In the genomic region with DNA sequence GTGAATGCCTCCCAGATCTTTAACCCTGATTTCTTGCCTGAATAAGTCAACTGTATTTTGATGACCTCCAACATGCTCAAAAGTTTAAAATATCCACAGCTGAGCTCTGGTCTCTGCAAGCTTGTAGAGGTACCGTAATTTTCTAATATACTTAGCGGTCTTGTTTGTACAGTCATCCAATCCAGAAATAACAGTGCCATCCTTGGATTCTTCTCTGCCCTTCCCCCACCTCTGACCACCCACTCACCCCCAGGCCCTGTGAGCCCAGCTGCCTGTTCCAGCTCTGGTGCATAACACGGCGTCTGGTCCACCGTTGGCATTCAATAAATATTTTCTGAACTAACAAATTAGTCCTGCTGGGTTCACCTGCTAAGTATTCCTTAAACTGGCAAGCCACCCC, we compare ENCODE assay signal across 18 cellular contexts.
DNase-seq lines count a peak whose midpoint lies in the region; TF ChIP-seq lines count a peak whose summit lies in the region.
"Had no signal": no experiment of that assay in that cellular context is flagged by ENCODE, and none has a peak within 500 bp of the region (broad histone marks: within the 10 kb centered on the region; RNA-seq: fewer than 3 reads in every experiment).

No MANE protein-coding gene starts in this region.

- no peaks in the 10 kb centered on the region for H3K4me1 ChIP-seq in osteoblast (ENCODE audit: insufficient read depth, low read length)
- H3K4me1 ChIP-seq: A549 had no signal

- no peak overlapping the region for H3K4me3 Mint-ChIP-seq in activated CD4-positive, alpha-beta T cell treated with anti-CD3 and anti-CD28 coated beads, Interleukin-2, amount 10 ng/mL, durations not matched to agents 24 days and 14 days
- H3K4me3 Mint-ChIP-seq: CD8-positive, alpha-beta memory T cell; H9 had no signal

- H3K27ac Mint-ChIP-seq in activated CD4-positive, alpha-beta T cell treated with anti-CD3 and anti-CD28 coated beads, Interleukin-2, amount 10 ng/mL, durations not matched to agents 24 days and 14 days = no peak overlapping the region
- H3K27ac Mint-ChIP-seq: CD4-positive, CD25-positive, alpha-beta regulatory T cell; H9 had no signal

- H2AFZ ChIP-seq in osteoblast (ENCODE audit: low read length) = no peak overlapping the region

- no peak for TF ChIP-seq CTCF in osteoblast (IDR thresholded peaks at IDR 0.05; ENCODE audit: extremely low read depth, low read depth, low read length)

- H4K20me1 ChIP-seq in osteoblast (ENCODE audit: insufficient read depth, low read length) = no peaks in the 10 kb centered on the region

- no peaks in the 10 kb centered on the region for H3K79me2 ChIP-seq in osteoblast (ENCODE audit: insufficient read depth, low read length)

- no peaks in the 10 kb centered on the region for H3K27me3 Mint-ChIP-seq in activated CD4-positive, alpha-beta T cell treated with anti-CD3 and anti-CD28 coated beads, Interleukin-2, amount 10 ng/mL, durations not matched to agents 24 days and 14 days
- H3K27me3 Mint-ChIP-seq: CD8-positive, alpha-beta memory T cell had no signal

- no peak overlapping the region for H3K27ac ChIP-seq in osteoblast (ENCODE audit: low read depth, low read length)
- H3K27ac ChIP-seq: 22Rv1, A549 had no signal

- H3K36me3 ChIP-seq in osteoblast (ENCODE audit: insufficient read depth, low read length) = no peaks in the 10 kb centered on the region

- H3K9me3 Mint-ChIP-seq in activated CD4-positive, alpha-beta T cell treated with anti-CD3 and anti-CD28 coated beads, Interleukin-2, amount 10 ng/mL, durations not matched to agents 24 days and 14 days = no peaks in the 10 kb centered on the region
- H3K9me3 Mint-ChIP-seq: CD8-positive, alpha-beta memory T cell; H9 had no signal

- H3K4me3 ChIP-seq in osteoblast (ENCODE audit: insufficient read depth, low read length) = no peak overlapping the region
- H3K4me3 ChIP-seq: A549 had no signal

- H3K4me1 Mint-ChIP-seq in activated CD4-positive, alpha-beta T cell treated with anti-CD3 and anti-CD28 coated beads, Interleukin-2, amount 10 ng/mL, durations not matched to agents 24 days and 14 days = no peaks in the 10 kb centered on the region
- H3K4me1 Mint-ChIP-seq: CD8-positive, alpha-beta memory T cell had no signal

- H3K36me3 Mint-ChIP-seq in activated CD4-positive, alpha-beta T cell treated with anti-CD3 and anti-CD28 coated beads, Interleukin-2, amount 10 ng/mL, durations not matched to agents 24 days and 14 days (ENCODE audit: low read depth) = no peaks in the 10 kb centered on the region
- H3K36me3 Mint-ChIP-seq: CD4-positive, CD25-positive, alpha-beta regulatory T cell; CD8-positive, alpha-beta memory T cell had no signal

- intact Hi-C loops in activated CD4-positive, alpha-beta T cell treated with anti-CD3 and anti-CD28 coated beads, Interleukin-2, amount 10 ng/mL, durations not matched to agents 24 days and 14 days (cut with micrococcal nuclease) = no loop called here

- no peaks in the 10 kb centered on the region for H3K27me3 ChIP-seq in osteoblast (ENCODE audit: insufficient read depth, low read length)

- DNase-seq in NCI-H146 (lab: John Stamatoyannopoulos, UW) (peak; percentile 18), NCI-H146 treated with DMSO at 0.1 percent for 48 hours (lab: John Stamatoyannopoulos, UW; ENCODE audit: unreplicated experiment) (no peak), left kidney (ENCODE audit: low read depth, low spot score) (peak; percentile 80), osteoblast (ENCODE audit: insufficient read length, low spot score, missing footprints) (peak; percentile 56), NCI-H226 (no peak), AML-193 (lab: John Stamatoyannopoulos, UW) (no peak)
- DNase-seq in activated CD4-positive, alpha-beta T cell treated with anti-CD3 and anti-CD28 coated beads, Interleukin-2, amount 10 ng/mL, durations not matched to agents 24 days and 14 days = no peak
- DNase-seq: C1 segment of cervical spinal cord; CD4-positive, CD25-positive, alpha-beta regulatory T cell; CD8-positive, alpha-beta memory T cell; COR-L47; DMS 273 treated with DMSO at 0.1 percent for 48 hours; DMS53; DND-41; EL; H9 had no signal

- H3K9me3 ChIP-seq in osteoblast (ENCODE audit: low read depth, low read length) = no peaks in the 10 kb centered on the region
- H3K9me3 ChIP-seq: A549 had no signal

- no peak overlapping the region for H3K4me2 ChIP-seq in osteoblast (ENCODE audit: insufficient read depth, low read length)
- H3K4me2 ChIP-seq: A549 had no signal

Comparison
In these comparisons a context has a peak if more than half of its experiments do, and no peak if none do; other contexts are left out.
1. DNase-seq: peak in NCI-H146 (single experiment), left kidney (single experiment) and osteoblast (single experiment); none in NCI-H146 treated with DMSO at 0.1 percent for 48 hours (single experiment), activated CD4-positive, alpha-beta T cell treated with anti-CD3 and anti-CD28 coated beads, Interleukin-2, amount 10 ng/mL, durations not matched to agents 24 days and 14 days (single experiment), NCI-H226 (single experiment) and AML-193 (0 of 2).